Comparison of ENCODE assay signal across 8 cellular contexts in genomic region chr15:26772588-26773484, GRCh38. TPM values are rescaled to one million over a fixed set of nuclear protein-coding genes. Genes with fewer than 3 reads are reported as not detected.
A peak's percentile ranks its signal among the peaks of the same experiment; 100 is the strongest.
DNase-seq lines count a peak whose midpoint lies in the region; ATAC-seq and TF ChIP-seq lines count a peak whose summit lies in the region.

TSS of gene GABRB3 (minus strand) at chr15:26773066.

- no peak within 1 kb of the TSS for H2AFZ ChIP-seq in fibroblast of lung (ENCODE audit: low read length)

- H3K9me3 ChIP-seq in fibroblast of lung (ENCODE audit: control insufficient read depth, insufficient read depth, low read depth, low read length): no peaks in the 10 kb centered on the region

- ATAC-seq in GM21723 (IDR thresholded peaks at IDR 0.05; ENCODE audit: unreplicated experiment) (no peak), HG03135 (IDR thresholded peaks at IDR 0.05; ENCODE audit: unreplicated experiment) (no peak), GM19463 (IDR thresholded peaks at IDR 0.05; ENCODE audit: unreplicated experiment) (no peak)

- H3K4me1 ChIP-seq in fibroblast of lung (ENCODE audit: control insufficient read depth, extremely low read depth, insufficient read depth, low read length): no peaks in the 10 kb centered on the region

- no peak for TF ChIP-seq CTCF in fibroblast of lung (conservative IDR thresholded peaks at IDR 0.05 in 1 of 2, IDR thresholded peaks at IDR 0.05 in 1 of 2; ENCODE audit: low read depth in 1 of 2, low read length in 2 of 2)

- peaks cover 3% of the 10 kb centered on the region for H3K27me3 ChIP-seq in fibroblast of lung (ENCODE audit: control insufficient read depth, insufficient read depth, low read length)

- DNase-seq in Daoy (ENCODE audit: low read depth) (peak; percentile 69), NCI-H446 treated with DMSO at 0.1 percent for 48 hours (lab: John Stamatoyannopoulos, UW) (peak; percentile 7), fibroblast of lung (ENCODE audit: low read depth in 2 of 2) (peak; percentile 8 to 17), nucleus accumbens (lab: John Stamatoyannopoulos, UW) (peak in 45 of 56 donors; percentile 5 to 82 (median 45)), dermis blood vessel endothelial cell (no peak)

- H3K4me3 ChIP-seq in fibroblast of lung (replicated peaks in 1 of 4; ENCODE audit: control extremely low read depth in 1 of 4, insufficient read depth in 1 of 4, low read depth in 3 of 4, low read length in 4 of 4): no peak within 1 kb of the TSS

- no peak within 1 kb of the TSS for H3K4me2 ChIP-seq in fibroblast of lung (ENCODE audit: extremely low read depth, insufficient read depth, low read length)

- H3K9ac ChIP-seq in fibroblast of lung (ENCODE audit: insufficient read depth, low read length): no peak within 1 kb of the TSS

- no peaks in the 10 kb centered on the region for H4K20me1 ChIP-seq in fibroblast of lung (ENCODE audit: control insufficient read depth, extremely low read depth, insufficient read depth, low read length)

- H3K79me2 ChIP-seq in fibroblast of lung (ENCODE audit: control insufficient read depth, insufficient read depth, low read length): no peaks in the 10 kb centered on the region

- no peaks in the 10 kb centered on the region for H3K36me3 ChIP-seq in fibroblast of lung (ENCODE audit: control insufficient read depth, insufficient read depth, low read length)

- no peak within 1 kb of the TSS for H3K27ac ChIP-seq in fibroblast of lung (ENCODE audit: insufficient read depth, low read length)

RNA-seq across cellular contexts. Expression of gene GABRB3, which starts in this region (rescaled TPM):
- 3.3 and 6.6 TPM in 2 replicates for total RNA-seq in Daoy (2014; rRNA removed; shearing (Covaris generic))
- total RNA-seq in fibroblast of lung: 1.5 and 1.8 TPM in 2 replicates
- 0.72 and 1.1 TPM in 2 replicates for polyA plus RNA-seq in fibroblast of lung
- polyA plus RNA-seq in fibroblast of lung (2012): 0.32 and 0.57 TPM in 2 replicates
- polyA minus RNA-seq in fibroblast of lung (ENCODE audit: low replicate concordance): not detected in 2 replicates
- 0.28 and 0.34 TPM in 2 replicates for total RNA-seq in dermis blood vessel endothelial cell
